In genomic region chr7:55980266-55980665, GRCh38 we compare ENCODE assay signal across 24 cellular contexts. TPM values are rescaled to one million over a fixed set of nuclear protein-coding genes. Genes with fewer than 3 reads are reported as not detected.
A peak's percentile ranks its signal among the peaks of the same experiment; 100 is the strongest.
DNase-seq lines count a peak whose midpoint lies in the region; ATAC-seq, FAIRE-seq and TF ChIP-seq lines count a peak whose summit lies in the region.
"Had no signal": no experiment of that assay in that cellular context is flagged by ENCODE, and none has a peak within 500 bp of the region (broad histone marks: within the 10 kb centered on the region; RNA-seq: fewer than 3 reads in every experiment).

No MANE protein-coding gene starts in this region.

- H3K4me3 ChIP-seq in HepG2 (replicated peaks in 1 of 3; ENCODE audit: insufficient read depth in 1 of 3, low read depth in 2 of 3, low read length in 3 of 3) = no peak overlapping the region
- H3K4me3 ChIP-seq in right lobe of liver = no peak overlapping the region
- H3K4me3 ChIP-seq: BLaER1, GM12878 had no signal

- H3K27ac ChIP-seq in HepG2 (ENCODE audit: extremely low read length, insufficient read depth, low read length) (no peak overlapping the region), right lobe of liver (no peak overlapping the region), VCaP (peak overlapping the region; percentile 84; the same call in 1 of the 2 replicates)
- H3K27ac ChIP-seq: BLaER1 had no signal

- POLR2A ChIA-PET in HepG2 (lab: Yijun Ruan, JAX) = no interaction called here

- no peak overlapping the region for H3K4me2 ChIP-seq in HepG2 (ENCODE audit: low read depth, low read length)
- H3K4me2 ChIP-seq: BLaER1 had no signal

- H3K4me1 ChIP-seq in HepG2 (ENCODE audit: insufficient read depth, low read length) = no peaks in the 10 kb centered on the region
- H3K4me1 ChIP-seq in right lobe of liver = no peaks in the 10 kb centered on the region
- H3K4me1 ChIP-seq: BE2C had no signal

- no peaks in the 10 kb centered on the region for H4K20me1 ChIP-seq in HepG2 (ENCODE audit: insufficient read depth, low read length)

- WGBS in HepG2 (ENCODE audit: low lambda C conversion rate) = 95% methylated on average over 3 of the region's 3 CpGs
- 78% methylated on average over 2 of the region's 3 CpGs for WGBS in right lobe of liver (ENCODE audit: insufficient coverage, low coverage, low lambda C conversion rate, missing lambda C conversion rate)

- in situ Hi-C loops in HepG2 (cut with HindIII; ENCODE audit: extremely low pct_ligation_motif_present, low pct_unique_long_range_greater_than_20kb) = no loop called here

- H3K36me3 ChIP-seq in HepG2 (replicated peaks in 1 of 2; ENCODE audit: control insufficient read depth in 1 of 2, insufficient read depth in 2 of 2, low read length in 2 of 2) = peaks cover 19 to 64% of the 10 kb centered on the region in 2 experiments
- H3K36me3 ChIP-seq in right lobe of liver = peaks cover 0 to 44% (median 26%) of the 10 kb centered on the region in 4 donors

- TF ChIP-seq CTCF in HepG2 (CRISPR knock-in tag; IDR thresholded peaks at IDR 0.05) = no peak
- no peak for TF ChIP-seq CTCF in right lobe of liver (IDR thresholded peaks at IDR 0.05)
- no peak for TF ChIP-seq CTCF in VCaP (conservative IDR thresholded peaks at IDR 0.05)

- H3K27me3 ChIP-seq in HepG2 (ENCODE audit: control insufficient read depth in 1 of 2, insufficient read depth in 2 of 2, low read length in 2 of 2) (no peaks in the 10 kb centered on the region), right lobe of liver (no peaks in the 10 kb centered on the region)
- H3K27me3 ChIP-seq: BE2C, BLaER1 had no signal

- no peak for TF ChIP-seq EP300 in HepG2 (IDR thresholded peaks at IDR 0.05; ENCODE audit: low read depth in 2 of 2, low read length in 2 of 2)
- no peak for TF ChIP-seq EP300 in HepG2 (CRISPR knock-in tag; IDR thresholded peaks at IDR 0.05; ENCODE audit: borderline replicate concordance)

- peaks cover 3% of the 10 kb centered on the region for H3K79me2 ChIP-seq in HepG2 (ENCODE audit: insufficient read depth, low read length)

- FAIRE-seq in HepG2 (lab: Jason Lieb, UNC) = no peak
- FAIRE-seq: A204.1, GM12878, GM12892, GM18507 had no signal

- no peak for ATAC-seq in HepG2
- ATAC-seq in right lobe of liver = no peak
- ATAC-seq in esophagus mucosa = no peak
- ATAC-seq: GM12878 had no signal

- no peak overlapping the region for H2AFZ ChIP-seq in HepG2 (ENCODE audit: low read length)

- BruUV-seq in HepG2 (replicated peaks; lab: Mats Ljungman, UMichigan) = no TSS peak

- H3K9me3 ChIP-seq in HepG2 (ENCODE audit: low read length) = no peaks in the 10 kb centered on the region
- no peaks in the 10 kb centered on the region for H3K9me3 ChIP-seq in right lobe of liver
- H3K9me3 ChIP-seq: BE2C, BLaER1 had no signal

- TF ChIP-seq POLR2A in HepG2 (IDR thresholded peaks at IDR 0.05; ENCODE audit: insufficient read depth in 1 of 2, low read depth in 2 of 2, low read length in 2 of 2) (no peak), right lobe of liver (IDR thresholded peaks at IDR 0.05) (no peak)

- no peak for DNase-seq in HepG2 (ENCODE audit: low spot score)
- no peak for DNase-seq in right lobe of liver
- DNase-seq in AML-193 (lab: John Stamatoyannopoulos, UW) = no peak
- DNase-seq: 8988T; BE2C; C1 segment of cervical spinal cord; CD4-positive, alpha-beta memory T cell; CD4-positive, CD25-positive, alpha-beta regulatory T cell; CD8-positive, alpha-beta memory T cell; COR-L47; DMS 273 treated with DMSO at 0.1 percent for 48 hours; DMS153; DMS53; DMS79; DND-41; EL; GDM1 had no signal

- no peak overlapping the region for H3K9ac ChIP-seq in HepG2 (ENCODE audit: insufficient read depth, low read depth, low read length)
- H3K9ac ChIP-seq: BLaER1 had no signal

- no peak for TF ChIP-seq RAD21 in HepG2 (CRISPR knock-in tag; IDR thresholded peaks at IDR 0.05)

- CTCF ChIA-PET in HepG2 (lab: Yijun Ruan, JAX; ENCODE audit: low intra/inter-chr PET ratio, low total read pairs) = no interaction called here

- intact Hi-C loops in HepG2 (cut with micrococcal nuclease; ENCODE audit: unreplicated experiment) (no loop called here), right lobe of liver (cut with DNase I) (no loop called here)

TF ChIP-seq in HepG2, 621 proteins besides CTCF, POLR2A, EP300 and RAD21:
- TF ChIP-seq MAFF (IDR thresholded peaks at IDR 0.05; ENCODE audit: low read depth, low read length) (peak; percentile 55), MAFK (conservative IDR thresholded peaks at IDR 0.05 in 1 of 2, IDR thresholded peaks at IDR 0.05 in 1 of 2; ENCODE audit: low read length in 2 of 2) (peak; percentile 62 to 78; a peak in 3 of 4 replicates), ZFP91 (CRISPR knock-in tag; IDR thresholded peaks at IDR 0.05; ENCODE audit: borderline replicate concordance) (no peak), HNRNPH1 (optimal IDR thresholded peaks at IDR 0.05; ENCODE audit: low read depth, low read length) (no peak)

RNA-seq across cellular contexts. Expression of gene NIPSNAP2, which starts 15.9 kb away (rescaled TPM):
- total RNA-seq in HepG2 (2016; rRNA removed; fragmentation: Illumina TruSeq; extraction: Trizol) (40.3 and 56.5 TPM in 2 replicates), right lobe of liver (10 to 100 TPM in 3 of 6 experiments, 1 to 10 TPM in 3; 7.0 to 15.9 (median 10.3) TPM), esophagus mucosa (30.9 TPM)
- 15.2 and 16.2 TPM in 2 replicates for total RNA-seq in HepG2 (2016; cell fraction: cytosol; rRNA removed; fragmentation: Illumina TruSeq; extraction: Trizol; ENCODE audit: low read depth)
- 40.6 and 57.0 TPM in 2 replicates for total RNA-seq in HepG2 (2016; cell fraction: insoluble cytoplasmic fraction; rRNA removed; fragmentation: Illumina TruSeq; extraction: Trizol)
- total RNA-seq in HepG2 (2016; cell fraction: membrane; rRNA removed; fragmentation: Illumina TruSeq; extraction: Trizol) = 30.0 and 33.8 TPM in 2 replicates
- total RNA-seq in HepG2 (2016; cell fraction: nucleus; rRNA removed; fragmentation: Illumina TruSeq; extraction: Trizol) = 23.7 and 23.8 TPM in 2 replicates
- 47.2 and 61.5 TPM in 2 replicates for polyA plus RNA-seq in HepG2 (2011; rRNA removed)
- polyA plus RNA-seq in HepG2 (2011; cell fraction: cytosol; rRNA removed) = 25.7 and 43.6 TPM in 2 replicates
- polyA plus RNA-seq in HepG2 (2011; cell fraction: nucleus; rRNA removed) = 19.8 and 23.4 TPM in 2 replicates
- 40.5 and 41.2 TPM in 2 replicates for polyA plus RNA-seq in HepG2 (2012)
- polyA plus RNA-seq in HepG2 (2016; cell fraction: cytosol; fragmentation: Illumina TruSeq; extraction: Trizol; ENCODE audit: low read depth) = 16.8 and 19.0 TPM in 2 replicates
- 75.2 and 89.9 TPM in 2 replicates for polyA plus RNA-seq in HepG2 (2016; cell fraction: insoluble cytoplasmic fraction; fragmentation: Illumina TruSeq; extraction: Trizol; ENCODE audit: low read depth)
- polyA plus RNA-seq in HepG2 (2016; cell fraction: membrane; fragmentation: Illumina TruSeq; extraction: Trizol; ENCODE audit: low read depth) = 27.3 and 27.5 TPM in 2 replicates
- polyA plus RNA-seq in HepG2 (2016; cell fraction: nucleus; fragmentation: Illumina TruSeq; extraction: Trizol; ENCODE audit: insufficient read depth, low read depth) = 33.3 and 36.9 TPM in 2 replicates
- polyA minus RNA-seq in HepG2 (2011; rRNA and poly(A)+ RNA removed; ENCODE audit: low replicate concordance) = 19.6 and 21.9 TPM in 2 replicates
- 28.3 and 28.4 TPM in 2 replicates for polyA minus RNA-seq in HepG2 (2011; cell fraction: cytosol; rRNA and poly(A)+ RNA removed)
- polyA minus RNA-seq in HepG2 (2011; cell fraction: nucleus; rRNA and poly(A)+ RNA removed) = 49.2 and 60.8 TPM in 2 replicates

RNA-seq across cellular contexts. Expression of gene MRPS17, which starts 28.6 kb away (rescaled TPM):
- 31.3 and 39.2 TPM in 2 replicates for total RNA-seq in HepG2 (2016; rRNA removed; fragmentation: Illumina TruSeq; extraction: Trizol)
- total RNA-seq in HepG2 (2016; cell fraction: cytosol; rRNA removed; fragmentation: Illumina TruSeq; extraction: Trizol; ENCODE audit: low read depth) = 10.5 and 11.1 TPM in 2 replicates
- 30.6 and 41.4 TPM in 2 replicates for total RNA-seq in HepG2 (2016; cell fraction: insoluble cytoplasmic fraction; rRNA removed; fragmentation: Illumina TruSeq; extraction: Trizol)
- total RNA-seq in HepG2 (2016; cell fraction: membrane; rRNA removed; fragmentation: Illumina TruSeq; extraction: Trizol) = 19.3 and 19.5 TPM in 2 replicates
- total RNA-seq in HepG2 (2016; cell fraction: nucleus; rRNA removed; fragmentation: Illumina TruSeq; extraction: Trizol) = 9.2 TPM in 2 replicates
- polyA plus RNA-seq in HepG2 (2011; rRNA removed) = 14.9 and 15.9 TPM in 2 replicates
- polyA plus RNA-seq in HepG2 (2011; cell fraction: cytosol; rRNA removed) = 10.3 and 14.3 TPM in 2 replicates
- polyA plus RNA-seq in HepG2 (2011; cell fraction: nucleus; rRNA removed) = 2.6 and 4.4 TPM in 2 replicates
- polyA plus RNA-seq in HepG2 (2012) = 18.6 and 25.6 TPM in 2 replicates
- 9.2 and 11.7 TPM in 2 replicates for polyA plus RNA-seq in HepG2 (2016; cell fraction: cytosol; fragmentation: Illumina TruSeq; extraction: Trizol; ENCODE audit: low read depth)
- polyA plus RNA-seq in HepG2 (2016; cell fraction: insoluble cytoplasmic fraction; fragmentation: Illumina TruSeq; extraction: Trizol; ENCODE audit: low read depth) = 43.2 and 44.3 TPM in 2 replicates
- polyA plus RNA-seq in HepG2 (2016; cell fraction: membrane; fragmentation: Illumina TruSeq; extraction: Trizol; ENCODE audit: low read depth) = 13.4 and 13.9 TPM in 2 replicates
- polyA plus RNA-seq in HepG2 (2016; cell fraction: nucleus; fragmentation: Illumina TruSeq; extraction: Trizol; ENCODE audit: insufficient read depth, low read depth) = 16.1 and 20.8 TPM in 2 replicates
- 5.6 and 10.3 TPM in 2 replicates for polyA minus RNA-seq in HepG2 (2011; rRNA and poly(A)+ RNA removed; ENCODE audit: low replicate concordance)
- polyA minus RNA-seq in HepG2 (2011; cell fraction: cytosol; rRNA and poly(A)+ RNA removed) = 3.0 and 5.9 TPM in 2 replicates
- polyA minus RNA-seq in HepG2 (2011; cell fraction: nucleus; rRNA and poly(A)+ RNA removed) = 7.0 and 7.6 TPM in 2 replicates
- 10 to 100 TPM in 2 of 6 experiments, 1 to 10 TPM in 4; 8.1 to 21.7 (median 9.8) TPM for total RNA-seq in right lobe of liver
- 14.7 TPM for total RNA-seq in esophagus mucosa
